In the genomic region with DNA sequence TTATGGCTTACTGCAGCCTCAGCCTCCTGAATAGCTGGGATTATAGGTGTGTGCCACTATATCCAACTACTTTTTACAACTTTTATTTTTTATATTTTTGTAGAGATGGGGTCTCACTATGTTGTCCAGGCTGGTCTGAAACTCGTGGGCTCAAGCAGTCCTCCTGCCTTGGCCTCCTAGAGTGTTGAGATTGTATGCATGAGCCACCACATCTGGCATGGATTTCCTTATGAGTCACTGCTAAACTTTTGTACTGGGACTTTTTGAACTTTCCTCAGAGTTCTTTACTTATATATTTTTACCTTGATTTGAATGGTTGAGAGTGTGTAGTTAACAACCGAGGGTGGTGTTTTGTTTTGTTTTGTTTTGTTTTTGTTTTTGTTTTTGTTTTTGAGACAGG, we compare ENCODE assay signal across 17 cellular contexts. TPM values are rescaled to one million over a fixed set of nuclear protein-coding genes. Genes with fewer than 3 reads are reported as not detected.
DNase-seq lines count a peak whose midpoint lies in the region; ATAC-seq and TF ChIP-seq lines count a peak whose summit lies in the region.
"Had no signal": no experiment of that assay in that cellular context is flagged by ENCODE, and none has a peak within 500 bp of the region (broad histone marks: within the 10 kb centered on the region; RNA-seq: fewer than 3 reads in every experiment).

No MANE protein-coding gene starts in this region.

- H3K27me3 Mint-ChIP-seq in HFFc6 (ENCODE audit: insufficient read depth) = no peaks in the 10 kb centered on the region; the same call in 1 of the 2 replicates
- H3K27me3 Mint-ChIP-seq: activated CD4-positive, alpha-beta T cell treated with anti-CD3 and anti-CD28 coated beads for 36 hours; dendritic cell treated with granulocyte-macrophage colony-stimulating factor and Interleukin-4, amounts not matched to agents 40 ng/mL and 50 ng/mL, for 4 days; IgD-negative memory B cell had no signal

- no peaks in the 10 kb centered on the region for H3K9me3 ChIP-seq in AG04450 (ENCODE audit: control insufficient read depth, insufficient read depth, low read length)

- CTCF ChIA-PET in AG04450 (lab: Charles Lee) = interaction anchor here (0.7 kb wide), 1 partner anchor 26 kb away, joined by 6 read pairs; no protein-coding TSS in a partner anchor

- H3K4me3 Mint-ChIP-seq in HFFc6 = no peak overlapping the region
- H3K4me3 Mint-ChIP-seq: activated CD4-positive, alpha-beta T cell treated with anti-CD3 and anti-CD28 coated beads for 36 hours; dendritic cell treated with granulocyte-macrophage colony-stimulating factor and Interleukin-4, amounts not matched to agents 40 ng/mL and 50 ng/mL, for 4 days; IgD-negative memory B cell had no signal

- peaks cover 9% of the 10 kb centered on the region for H3K4me1 ChIP-seq in foreskin keratinocyte

- peak; percentile 39 for DNase-seq in AG04450 (ENCODE audit: low read depth, low spot score)
- DNase-seq in HFFc6 = peak; percentile 39
- DNase-seq in brain microvascular endothelial cell = peak; percentile 60
- peak; percentile 31 to 59 for DNase-seq in foreskin keratinocyte
- no peak for DNase-seq in DMS153 (lab: John Stamatoyannopoulos, UW)
- no peak for DNase-seq in DMS 273 treated with DMSO at 0.1 percent for 48 hours (lab: John Stamatoyannopoulos, UW)
- DNase-seq: activated CD4-positive, alpha-beta T cell treated with anti-CD3 and anti-CD28 coated beads for 36 hours; right cardiac atrium; SHP77; stimulated activated CD4-positive, alpha-beta T cell treated with anti-CD3 and anti-CD28 coated beads, Interleukin-4, amount 100 ng/mL, for 24 hours; T-helper 2 cell; tibial artery had no signal

- H3K4me3 ChIP-seq in AG04450 (ENCODE audit: low read depth, low read length) (no peak overlapping the region), brain microvascular endothelial cell (ENCODE audit: low read depth, low read length) (no peak overlapping the region)
- H3K4me3 ChIP-seq: gastroesophageal sphincter, tibial artery had no signal

- peak; percentile 81 for ATAC-seq in foreskin keratinocyte
- ATAC-seq in HG03469 (IDR thresholded peaks at IDR 0.05; ENCODE audit: unreplicated experiment) = no peak
- no peak for ATAC-seq in GM21423 (IDR thresholded peaks at IDR 0.05; ENCODE audit: unreplicated experiment)
- ATAC-seq: activated CD4-positive, alpha-beta T cell treated with anti-CD3 and anti-CD28 coated beads for 36 hours; gastroesophageal sphincter; right cardiac atrium had no signal

- 0 out of 2 replicates have a peak, but pooled peaks cover 4% of the 10 kb centered on the region for H3K9me3 Mint-ChIP-seq in HFFc6
- H3K9me3 Mint-ChIP-seq: dendritic cell treated with granulocyte-macrophage colony-stimulating factor and Interleukin-4, amounts not matched to agents 40 ng/mL and 50 ng/mL, for 4 days; IgD-negative memory B cell had no signal

- H3K27me3 ChIP-seq in AG04450 (ENCODE audit: control insufficient read depth, insufficient read depth, low read length) (no peaks in the 10 kb centered on the region), brain microvascular endothelial cell (replicated peaks) (no peaks in the 10 kb centered on the region), foreskin keratinocyte (no peaks in the 10 kb centered on the region)
- H3K27me3 ChIP-seq: gastroesophageal sphincter, tibial artery had no signal

- no peaks in the 10 kb centered on the region for H3K36me3 ChIP-seq in brain microvascular endothelial cell (replicated peaks)

- peaks cover 42% of the 10 kb centered on the region for H3K4me1 Mint-ChIP-seq in HFFc6 (ENCODE audit: low read depth)

- no peak overlapping the region for H3K27ac ChIP-seq in AG04450 (ENCODE audit: low read depth, low read length)
- H3K27ac ChIP-seq in brain microvascular endothelial cell = no peak overlapping the region
- no peak overlapping the region for H3K27ac ChIP-seq in foreskin keratinocyte
- H3K27ac ChIP-seq: gastroesophageal sphincter, tibial artery had no signal

- peaks cover 40% of the 10 kb centered on the region for H3K36me3 Mint-ChIP-seq in HFFc6 (ENCODE audit: low read depth)

- no peak for TF ChIP-seq CTCF in AG04450 (IDR thresholded peaks at IDR 0.05; ENCODE audit: low read depth, low read length)
- no peak for TF ChIP-seq CTCF in HFFc6 (IDR thresholded peaks at IDR 0.05)
- no peak for TF ChIP-seq CTCF in brain microvascular endothelial cell (IDR thresholded peaks at IDR 0.05; ENCODE audit: low read depth, low read length, missing control alignments)
- no peak for TF ChIP-seq CTCF in foreskin keratinocyte (conservative IDR thresholded peaks at IDR 0.05)

- POLR2A ChIA-PET in AG04450 (lab: Yijun Ruan, JAX) = no interaction called here

- in situ Hi-C loops in brain microvascular endothelial cell (cut with HindIII; ENCODE audit: low pct_ligation_motif_present, low sequenced_read_pairs) = no loop called here

- peak overlapping the region; percentile 46; the same call in 1 of the 2 replicates for H3K27ac Mint-ChIP-seq in HFFc6
- H3K27ac Mint-ChIP-seq: activated CD4-positive, alpha-beta T cell treated with anti-CD3 and anti-CD28 coated beads for 36 hours; dendritic cell treated with granulocyte-macrophage colony-stimulating factor and Interleukin-4, amounts not matched to agents 40 ng/mL and 50 ng/mL, for 4 days had no signal

RNA-seq across cellular contexts. Expression of a gene that starts 33.4 kb away (rescaled TPM):
- polyA plus RNA-seq in AG04450 (2011; rRNA removed) (21.7 and 30.2 TPM in 2 replicates), foreskin keratinocyte (10.8 and 11.8 TPM in 2 replicates)
- 24.9 and 36.4 TPM in 2 replicates for polyA minus RNA-seq in AG04450 (2011; rRNA and poly(A)+ RNA removed)
- total RNA-seq in HFFc6 (2021; fragmentation: NEBNext Ultra II Directional; extraction: Animal tissue kit (Norgen Biotek cat#: 25700)) = 10 to 100 TPM; 40.6 to 53.7 (median 48.4) TPM
- total RNA-seq in foreskin keratinocyte = 39.0 and 48.8 TPM in 2 replicates

Comparison
In these comparisons a context has a peak if more than half of its experiments do, and no peak if none do; other contexts are left out.
1. DNase-seq: peak in AG04450 (single experiment), HFFc6 (single experiment), brain microvascular endothelial cell (single experiment) and foreskin keratinocyte (2 of 2); none in DMS153 (single experiment) and DMS 273 treated with DMSO at 0.1 percent for 48 hours (single experiment).